ENCODE assay signal across 8 cellular contexts in genomic region chr9:37466037-37466709, GRCh38. TPM values are rescaled to one million over a fixed set of nuclear protein-coding genes. Genes with fewer than 3 reads are reported as not detected.
A peak's percentile ranks its signal among the peaks of the same experiment; 100 is the strongest.
DNase-seq lines count a peak whose midpoint lies in the region; ATAC-seq and TF ChIP-seq lines count a peak whose summit lies in the region.

No MANE protein-coding gene starts in this region.

- no peaks in the 10 kb centered on the region for H3K9me3 ChIP-seq in neuronal stem cell (replicated peaks in 1 of 2; ENCODE audit: control insufficient read depth in 2 of 2, insufficient read depth in 1 of 2, low read depth in 1 of 2, low read length in 2 of 2)
- no peaks in the 10 kb centered on the region for H3K9me3 ChIP-seq in vagina

- no peak overlapping the region for H2AK5ac ChIP-seq in neuronal stem cell (ENCODE audit: low read depth, low read length)

- TF ChIP-seq POLR2A in vagina (IDR thresholded peaks at IDR 0.05) = no peak

- no CpG with 5 or more reads among the region's 47 CpGs for WGBS in neuronal stem cell (ENCODE audit: extremely low coverage in 2 of 2, insufficient read length in 2 of 2, insufficient replicate concordance in 1 of 2), 2 donors

- TF ChIP-seq CTCF in vagina (IDR thresholded peaks at IDR 0.05) = no peak

- peak overlapping the region; percentile 92 for H3K4me2 ChIP-seq in neuronal stem cell (ENCODE audit: insufficient read depth, low read length, poor library complexity, severe bottlenecking)

- no peak overlapping the region for H2BK15ac ChIP-seq in neuronal stem cell (ENCODE audit: low read length)

- H3K14ac ChIP-seq in neuronal stem cell (ENCODE audit: low read length) = no peak overlapping the region

- H3K36me3 ChIP-seq in neuronal stem cell (replicated peaks in 1 of 2; ENCODE audit: control insufficient read depth in 2 of 2, insufficient read depth in 2 of 2, low read length in 2 of 2) (peaks cover 0 to 14% of the 10 kb centered on the region in 2 donors), vagina (no peaks in the 10 kb centered on the region)

- ATAC-seq in HG02970 (IDR thresholded peaks at IDR 0.05; ENCODE audit: low FRiP score, unreplicated experiment) = peak; percentile 6

- DNase-seq in SKM-1 treated with dmso at 0.1 percent for 144 hours (lab: John Stamatoyannopoulos, UW; ENCODE audit: unreplicated experiment) (peak; percentile 37), SKM-1 (lab: John Stamatoyannopoulos, UW; ENCODE audit: unreplicated experiment) (no peak), NCI-H446 treated with DMSO at 0.1 percent for 48 hours (lab: John Stamatoyannopoulos, UW) (peak; percentile 36), activated gamma-delta T cell treated with Interleukin-2 at 50 U/mL for 16 hours (peak; percentile 15), globus pallidus (ENCODE audit: low spot score) (peak; percentile 56), neuronal stem cell (ENCODE audit: low spot score) (peak; percentile 77), vagina (ENCODE audit: extremely low spot score in 2 of 2) (peak in 1 of 2 donors; percentile 93)

- peak overlapping the region; percentile 3 for H3K23ac ChIP-seq in neuronal stem cell (ENCODE audit: low read depth, low read length, poor library complexity)

- peak overlapping the region; percentile 92 for H2AFZ ChIP-seq in neuronal stem cell (ENCODE audit: low read length)

- no peak overlapping the region for H4K91ac ChIP-seq in neuronal stem cell (ENCODE audit: low read depth, low read length, poor library complexity)

- H3K27me3 ChIP-seq in neuronal stem cell (ENCODE audit: control insufficient read depth in 3 of 3, insufficient read depth in 3 of 3, low read depth in 1 of 3, low read length in 3 of 3) (no peaks in the 10 kb centered on the region), vagina (no peaks in the 10 kb centered on the region)

- H3K4me3 ChIP-seq in neuronal stem cell (ENCODE audit: low read length in 2 of 2) (peak overlapping the region; percentile 78 to 88), vagina (peak overlapping the region; percentile 85 to 99)

- H3K18ac ChIP-seq in neuronal stem cell (ENCODE audit: low read length) = peak overlapping the region; percentile 96

- intact Hi-C loops in vagina (cut with DNase I) = no loop called here

- H3K79me1 ChIP-seq in neuronal stem cell (ENCODE audit: low read depth, low read length) = peaks cover 2% of the 10 kb centered on the region

- no peak overlapping the region for H4K8ac ChIP-seq in neuronal stem cell (ENCODE audit: low read depth, low read length)

- H2BK5ac ChIP-seq in neuronal stem cell (ENCODE audit: low read length) = peak overlapping the region; percentile 54

- peaks cover 6 to 9% of the 10 kb centered on the region in 2 donors for H3K4me1 ChIP-seq in neuronal stem cell (ENCODE audit: control insufficient read depth in 2 of 2, insufficient read depth in 1 of 2, low read depth in 1 of 2, low read length in 2 of 2)
- H3K4me1 ChIP-seq in vagina = peaks cover 41% of the 10 kb centered on the region

- H2BK12ac ChIP-seq in neuronal stem cell (ENCODE audit: low read length) = no peak overlapping the region

- H3K27ac ChIP-seq in neuronal stem cell (replicated peaks; ENCODE audit: low read length) (peak overlapping the region; percentile 100), vagina (peak overlapping the region; percentile 97)

- H3K9ac ChIP-seq in neuronal stem cell (ENCODE audit: low read depth, low read length, poor library complexity) = peak overlapping the region; percentile 87

- H2BK120ac ChIP-seq in neuronal stem cell (ENCODE audit: low read depth, low read length) = no peak overlapping the region

- no peak overlapping the region for H3K4ac ChIP-seq in neuronal stem cell (ENCODE audit: low read length)

RNA-seq across cellular contexts. Expression of gene ZBTB5, which starts 0.9 kb away (rescaled TPM):
- polyA plus RNA-seq in neuronal stem cell (2013, experiment 1 of 2) = 19.2 TPM
- 19.2 TPM for polyA plus RNA-seq in neuronal stem cell (2013, experiment 2 of 2)
- 17.9 TPM for total RNA-seq in vagina

RNA-seq across cellular contexts. Expression of gene POLR1E, which starts 19.6 kb away (rescaled TPM):
- 23.1 TPM for polyA plus RNA-seq in neuronal stem cell (2013, experiment 1 of 2)
- polyA plus RNA-seq in neuronal stem cell (2013, experiment 2 of 2) = 21.5 TPM
- total RNA-seq in vagina = 12.3 TPM

RNA-seq across cellular contexts. Expression of gene GRHPR, which starts 43.7 kb away (rescaled TPM):
- 139 TPM for polyA plus RNA-seq in neuronal stem cell (2013, experiment 1 of 2)
- 138 TPM for polyA plus RNA-seq in neuronal stem cell (2013, experiment 2 of 2)
- total RNA-seq in vagina = 134 TPM
